ENCODE assay signal across 10 cellular contexts in genomic region chr11:4826425-4826824, GRCh38. TPM values are rescaled to one million over a fixed set of nuclear protein-coding genes. Genes with fewer than 3 reads are reported as not detected.
DNase-seq lines count a peak whose midpoint lies in the region; ATAC-seq, FAIRE-seq and TF ChIP-seq lines count a peak whose summit lies in the region.
"Had no signal": no experiment of that assay in that cellular context is flagged by ENCODE, and none has a peak within 500 bp of the region (broad histone marks: within the 10 kb centered on the region; RNA-seq: fewer than 3 reads in every experiment).

No MANE protein-coding gene starts in this region.

- peak; percentile 54 to 67 for TF ChIP-seq CTCF in GM23338 (conservative IDR thresholded peaks at IDR 0.05; ENCODE audit: low read depth in 2 of 2)
- peak; percentile 57 for TF ChIP-seq CTCF in foreskin keratinocyte (conservative IDR thresholded peaks at IDR 0.05)

- H3K4me3 Mint-ChIP-seq in GM23338: no peak overlapping the region
- H3K4me3 Mint-ChIP-seq: activated naive CD8-positive, alpha-beta T cell treated with anti-CD3 and anti-CD28 coated beads, Interleukin-2, amount 10 ng/mL, durations not matched to agents 7 days and 5 days had no signal

- peak; percentile 41 for DNase-seq in GM23338 (ENCODE audit: low spot score)
- DNase-seq in NCI-H526 treated with DMSO at 0.1 percent for 48 hours (lab: John Stamatoyannopoulos, UW): peak; percentile 29
- peak in 1 of 2 donors; percentile 22 for DNase-seq in foreskin keratinocyte
- DNase-seq in renal cortical epithelial cell (ENCODE audit: low read depth): peak; percentile 6
- no peak for DNase-seq in COLO668 (lab: John Stamatoyannopoulos, UW; ENCODE audit: unreplicated experiment)
- no peak for DNase-seq in RCC 7860 (ENCODE audit: low spot score)
- DNase-seq: activated naive CD8-positive, alpha-beta T cell treated with anti-CD3 and anti-CD28 coated beads, Interleukin-2, amount 10 ng/mL, durations not matched to agents 7 days and 5 days had no signal

- H3K79me2 ChIP-seq in GM23338 (replicated peaks; ENCODE audit: insufficient read depth): no peaks in the 10 kb centered on the region

- H4K20me1 ChIP-seq in GM23338 (replicated peaks; ENCODE audit: insufficient read depth): no peaks in the 10 kb centered on the region

- H3F3A ChIP-seq in GM23338 (replicated peaks; ENCODE audit: low read depth): no peaks in the 10 kb centered on the region

- H3K27ac Mint-ChIP-seq in GM23338: no peak overlapping the region
- H3K27ac Mint-ChIP-seq: activated naive CD8-positive, alpha-beta T cell treated with anti-CD3 and anti-CD28 coated beads, Interleukin-2, amount 10 ng/mL, durations not matched to agents 7 days and 5 days had no signal

- no peaks in the 10 kb centered on the region; the same call in 2 of the 3 replicates for H3K4me1 Mint-ChIP-seq in GM23338
- H3K4me1 Mint-ChIP-seq: activated naive CD8-positive, alpha-beta T cell treated with anti-CD3 and anti-CD28 coated beads, Interleukin-2, amount 10 ng/mL, durations not matched to agents 7 days and 5 days had no signal

- no peak overlapping the region for H3K27ac ChIP-seq in GM23338 (ENCODE audit: low read depth)
- no peak overlapping the region for H3K27ac ChIP-seq in foreskin keratinocyte
- H3K27ac ChIP-seq: neutrophil had no signal

- ATAC-seq in GM23338 (peak; percentile 57), foreskin keratinocyte (no peak), HG02885 (IDR thresholded peaks at IDR 0.05; ENCODE audit: poor library complexity, unreplicated experiment) (no peak)

- no peak for FAIRE-seq in RCC 7860 (lab: Jason Lieb, UNC)
- FAIRE-seq: frontal cortex had no signal

- no peaks in the 10 kb centered on the region for H3K9me3 Mint-ChIP-seq in GM23338
- H3K9me3 Mint-ChIP-seq: activated naive CD8-positive, alpha-beta T cell treated with anti-CD3 and anti-CD28 coated beads, Interleukin-2, amount 10 ng/mL, durations not matched to agents 7 days and 5 days had no signal

- H2AFZ ChIP-seq in GM23338: peak overlapping the region; percentile 57; the same call in 1 of the 2 replicates

- H3K36me3 ChIP-seq in GM23338 (ENCODE audit: insufficient read depth): no peaks in the 10 kb centered on the region
- H3K36me3 ChIP-seq: neutrophil had no signal

- H3K4me1 ChIP-seq in GM23338 (ENCODE audit: insufficient read depth): no peaks in the 10 kb centered on the region
- no peaks in the 10 kb centered on the region for H3K4me1 ChIP-seq in foreskin keratinocyte

- no peak overlapping the region for H3K4me3 ChIP-seq in GM23338

- H3K27me3 ChIP-seq in GM23338 (ENCODE audit: insufficient read depth) (no peaks in the 10 kb centered on the region), foreskin keratinocyte (no peaks in the 10 kb centered on the region)
- H3K27me3 ChIP-seq: neutrophil had no signal

- H3K27me3 Mint-ChIP-seq in GM23338 (ENCODE audit: insufficient read depth, low read depth, poor library complexity): no peaks in the 10 kb centered on the region
- H3K27me3 Mint-ChIP-seq: activated naive CD8-positive, alpha-beta T cell treated with anti-CD3 and anti-CD28 coated beads, Interleukin-2, amount 10 ng/mL, durations not matched to agents 7 days and 5 days had no signal

- no peak overlapping the region for H3K4me2 ChIP-seq in GM23338

- H3K9me2 ChIP-seq in GM23338 (ENCODE audit: insufficient read depth): 0 out of 2 replicates have a peak, but pooled peaks cover 7% of the 10 kb centered on the region

- H3K36me3 Mint-ChIP-seq in GM23338 (ENCODE audit: low read depth): no peaks in the 10 kb centered on the region
- H3K36me3 Mint-ChIP-seq: activated naive CD8-positive, alpha-beta T cell treated with anti-CD3 and anti-CD28 coated beads, Interleukin-2, amount 10 ng/mL, durations not matched to agents 7 days and 5 days had no signal

TF ChIP-seq in GM23338, 12 proteins besides CTCF, POLR2A, EP300 and RAD21 (continues in another document):
- no peak for TF ChIP-seq STAT1 (IDR thresholded peaks at IDR 0.05; ENCODE audit: unreplicated experiment)
- TF ChIP-seq JUNB (IDR thresholded peaks at IDR 0.05; ENCODE audit: unreplicated experiment): no peak
- no peak for TF ChIP-seq NANOG (IDR thresholded peaks at IDR 0.05; ENCODE audit: borderline replicate concordance)
- TF ChIP-seq EZH2 (IDR thresholded peaks at IDR 0.05; ENCODE audit: low read depth, unreplicated experiment): no peak
- no peak for TF ChIP-seq ETS1 (IDR thresholded peaks at IDR 0.05)
- TF ChIP-seq ZNF114 (CRISPR knock-in tag; IDR thresholded peaks at IDR 0.05): no peak
- no peak for TF ChIP-seq ZNF331 (CRISPR knock-in tag; IDR thresholded peaks at IDR 0.05; ENCODE audit: low read depth)
- no peak for TF ChIP-seq EZH2phosphoT487 (IDR thresholded peaks at IDR 0.05; ENCODE audit: unreplicated experiment)
- TF ChIP-seq POLR2AphosphoS5 (IDR thresholded peaks at IDR 0.05; ENCODE audit: low read depth): no peak

RNA-seq across cellular contexts. Expression of gene OR51F2, which starts 5.3 kb away (rescaled TPM):
- not detected in 2 replicates for total RNA-seq in GM23338 (2014; rRNA removed; shearing (Covaris generic))
- polyA plus RNA-seq in GM23338 (2016; fragmentation: Nextera tagmentation; extraction: Ambion mirVana): not detected in 2 replicates
- total RNA-seq in foreskin keratinocyte: not detected in 2 replicates
- polyA plus RNA-seq in foreskin keratinocyte: not detected in 2 replicates
- not detected in 2 replicates for total RNA-seq in renal cortical epithelial cell
- total RNA-seq: activated naive CD8-positive, alpha-beta T cell treated with anti-CD3 and anti-CD28 coated beads, Interleukin-2, amount 10 ng/mL, durations not matched to agents 7 days and 5 days; frontal cortex had no signal

RNA-seq across cellular contexts. Expression of gene OR52R1, which starts 22.2 kb away (rescaled TPM):
- total RNA-seq in GM23338 (2014; rRNA removed; shearing (Covaris generic)): not detected in 2 replicates
- not detected in 2 replicates for polyA plus RNA-seq in GM23338 (2016; fragmentation: Nextera tagmentation; extraction: Ambion mirVana)
- total RNA-seq in foreskin keratinocyte: not detected in 2 replicates
- polyA plus RNA-seq in foreskin keratinocyte: not detected in 2 replicates
- not detected in 2 replicates for total RNA-seq in renal cortical epithelial cell
- total RNA-seq: activated naive CD8-positive, alpha-beta T cell treated with anti-CD3 and anti-CD28 coated beads, Interleukin-2, amount 10 ng/mL, durations not matched to agents 7 days and 5 days; frontal cortex had no signal

RNA-seq across cellular contexts. Expression of gene OR51S1, which starts 22.6 kb away (rescaled TPM):
- not detected in 2 replicates for total RNA-seq in GM23338 (2014; rRNA removed; shearing (Covaris generic))
- not detected in 2 replicates for polyA plus RNA-seq in GM23338 (2016; fragmentation: Nextera tagmentation; extraction: Ambion mirVana)
- total RNA-seq in foreskin keratinocyte: not detected in 2 replicates
- polyA plus RNA-seq in foreskin keratinocyte: not detected in 2 replicates
- total RNA-seq in renal cortical epithelial cell: not detected in 2 replicates
- total RNA-seq: activated naive CD8-positive, alpha-beta T cell treated with anti-CD3 and anti-CD28 coated beads, Interleukin-2, amount 10 ng/mL, durations not matched to agents 7 days and 5 days; frontal cortex had no signal

RNA-seq across cellular contexts. Expression of gene OR51T1, which starts 55.3 kb away (rescaled TPM):
- total RNA-seq in GM23338 (2014; rRNA removed; shearing (Covaris generic)): not detected in 2 replicates
- polyA plus RNA-seq in GM23338 (2016; fragmentation: Nextera tagmentation; extraction: Ambion mirVana) (not detected in 2 replicates), foreskin keratinocyte (not detected in 2 replicates)
- total RNA-seq in foreskin keratinocyte (not detected in 2 replicates), renal cortical epithelial cell (not detected in 2 replicates)
- total RNA-seq: activated naive CD8-positive, alpha-beta T cell treated with anti-CD3 and anti-CD28 coated beads, Interleukin-2, amount 10 ng/mL, durations not matched to agents 7 days and 5 days; frontal cortex had no signal

RNA-seq across cellular contexts. Expression of gene OR51F1, which starts 56.7 kb away (rescaled TPM):
- total RNA-seq in GM23338 (2014; rRNA removed; shearing (Covaris generic)): not detected in 2 replicates
- polyA plus RNA-seq in GM23338 (2016; fragmentation: Nextera tagmentation; extraction: Ambion mirVana) (not detected in 2 replicates), foreskin keratinocyte (not detected in 2 replicates)
- total RNA-seq in foreskin keratinocyte (not detected in 2 replicates), renal cortical epithelial cell (not detected in 2 replicates)
- total RNA-seq: activated naive CD8-positive, alpha-beta T cell treated with anti-CD3 and anti-CD28 coated beads, Interleukin-2, amount 10 ng/mL, durations not matched to agents 7 days and 5 days; frontal cortex had no signal

Comparison
In these comparisons a context has a peak if more than half of its experiments do, and no peak if none do; other contexts are left out.
1. DNase-seq: peak in GM23338 (single experiment), NCI-H526 treated with DMSO at 0.1 percent for 48 hours (single experiment) and renal cortical epithelial cell (single experiment); none in COLO668 (single experiment) and RCC 7860 (single experiment).